1 cellular context compared by ENCODE assay signal in genomic region chr2:102664439-102665042, GRCh38.
TF ChIP-seq lines count a peak whose summit lies in the region.

No MANE protein-coding gene starts in this region.

TF ChIP-seq in HepG2, 621 proteins besides CTCF, POLR2A, EP300 and RAD21 (continued from another document):
- TF ChIP-seq SNAPC4 (CRISPR knock-in tag; IDR thresholded peaks at IDR 0.05) (no peak), KAT8 (CRISPR knock-in tag; IDR thresholded peaks at IDR 0.05) (no peak), SOX6 (IDR thresholded peaks at IDR 0.05) (no peak), SOX6 (CRISPR knock-in tag; IDR thresholded peaks at IDR 0.05) (no peak), CENPBD1 (CRISPR knock-in tag; IDR thresholded peaks at IDR 0.05; ENCODE audit: borderline replicate concordance, low read depth) (no peak), FOSL2 (CRISPR knock-in tag; IDR thresholded peaks at IDR 0.05) (0 out of 2 replicates have a peak, but pooled peaks have one; percentile 31)
